Comparison of ENCODE assay signal across 12 cellular contexts in the genomic region with DNA sequence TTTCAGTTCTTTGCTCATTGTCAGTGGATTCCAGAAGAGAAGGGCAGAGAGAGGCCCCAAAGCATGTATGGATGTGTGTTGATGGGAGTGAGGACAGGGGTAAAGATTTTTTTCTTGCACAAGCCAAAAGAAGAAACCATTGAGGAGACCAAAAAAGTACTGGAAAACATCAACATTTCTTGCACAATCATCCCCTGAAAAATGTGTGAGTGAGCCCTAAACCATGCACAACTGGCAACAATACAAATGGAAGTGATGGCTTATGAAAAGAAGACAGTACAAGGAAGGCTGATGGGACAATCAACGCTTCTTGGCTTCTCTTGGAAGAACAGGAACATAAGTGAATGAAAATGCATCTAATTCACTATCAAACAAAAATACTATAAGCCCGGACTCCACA. TPM values are rescaled to one million over a fixed set of nuclear protein-coding genes. Genes with fewer than 3 reads are reported as not detected.
DNase-seq lines count a peak whose midpoint lies in the region; ATAC-seq, FAIRE-seq and TF ChIP-seq lines count a peak whose summit lies in the region.
"Had no signal": no experiment of that assay in that cellular context is flagged by ENCODE, and none has a peak within 500 bp of the region (broad histone marks: within the 10 kb centered on the region; RNA-seq: fewer than 3 reads in every experiment).

No MANE protein-coding gene starts in this region.

- no peak overlapping the region for H4K5ac ChIP-seq in H1 (ENCODE audit: insufficient read length, low read depth, low read length)

- CTCF ChIA-PET in SK-N-SH (lab: Yijun Ruan, JAX), result interaction anchor here (1.0 kb wide), 1 partner anchor 18 kb away, joined by 3 read pairs; no protein-coding TSS in a partner anchor
- CTCF ChIA-PET in H1 (lab: Charles Lee; ENCODE audit: partially characterized antibody), result interaction anchor here (1.1 to 2.3 kb wide), 4 partner anchors 11 to 177 kb away, joined by 3 to 8 read pairs (median 4); no protein-coding TSS in a partner anchor
- CTCF ChIA-PET in naive thymus-derived CD4-positive, alpha-beta T cell (lab: Charles Lee), result interaction anchor here (1.3 kb wide), 1 partner anchor 15 kb away, joined by 3 read pairs; no protein-coding TSS in a partner anchor

- TF ChIP-seq RAD21 in SK-N-SH (IDR thresholded peaks at IDR 0.05; ENCODE audit: low read length) (no peak), H1 (IDR thresholded peaks at IDR 0.05 in 1 of 2, conservative IDR thresholded peaks at IDR 0.05 in 1 of 2; ENCODE audit: low read depth in 2 of 2, low read length in 2 of 2) (no peak)

- H3K36me3 ChIP-seq in SK-N-SH (replicated peaks in 1 of 2; ENCODE audit: control insufficient read depth in 1 of 2, insufficient read depth in 2 of 2, low read length in 1 of 2) (no peaks in the 10 kb centered on the region), H1 (ENCODE audit: control insufficient read depth in 2 of 4, insufficient read depth in 4 of 4, low read length in 3 of 4) (no peaks in the 10 kb centered on the region), urinary bladder (ENCODE audit: insufficient read depth) (no peaks in the 10 kb centered on the region)
- H3K36me3 ChIP-seq in naive thymus-derived CD4-positive, alpha-beta T cell (ENCODE audit: control insufficient read depth in 2 of 3, insufficient read depth in 3 of 3, low read length in 3 of 3), result no peaks in the 10 kb centered on the region

- intact Hi-C loops in naive thymus-derived CD4-positive, alpha-beta T cell (cut with micrococcal nuclease), result no loop called here

- no peak overlapping the region for H4K91ac ChIP-seq in H1 (replicated peaks; ENCODE audit: insufficient read length, low read length)

- 67% methylated on average over 2 of the region's 2 CpGs for WGBS in SK-N-SH (ENCODE audit: low lambda C conversion rate)
- WGBS in H1 (ENCODE audit: extremely low coverage in 1 of 2, insufficient coverage in 1 of 2, insufficient read length in 1 of 2, insufficient replicate concordance in 2 of 2, low coverage in 1 of 2, low lambda C conversion rate in 2 of 2, missing lambda C conversion rate in 1 of 2), 2 experiments, result 90% methylated on average over 2 of the region's 2 CpGs; no CpG with 5 or more reads in 1 of the 2 experiments
- 47% methylated on average over 2 of the region's 2 CpGs for WGBS in urinary bladder

- H4K8ac ChIP-seq in H1 (ENCODE audit: extremely low read depth, insufficient read depth, low read length), result no peak overlapping the region

- peak overlapping the region; percentile 68 for H3K9ac ChIP-seq in SK-N-SH
- no peak overlapping the region for H3K9ac ChIP-seq in H1 (replicated peaks in 1 of 4; ENCODE audit: extremely low read depth in 1 of 4, low read depth in 3 of 4, low read length in 3 of 4)

- H3K18ac ChIP-seq in H1 (ENCODE audit: extremely low read depth, low read length), result 0 out of 2 replicates have a peak overlapping the region, but pooled peaks have one; percentile 10

- no peak overlapping the region for H3K14ac ChIP-seq in H1 (ENCODE audit: insufficient read length)

- no peak overlapping the region for H3K23ac ChIP-seq in H1 (ENCODE audit: insufficient read length)

- peak overlapping the region; percentile 32; the same call in 1 of the 2 replicates for H2BK5ac ChIP-seq in H1 (ENCODE audit: low read depth, low read length)

- no peak for DNase-seq in SK-N-SH
- DNase-seq in H1 (ENCODE audit: low read depth in 1 of 2, low spot score in 2 of 2), result no peak
- DNase-seq in naive thymus-derived CD4-positive, alpha-beta T cell, result no peak
- DNase-seq in endothelial cell (ENCODE audit: low spot score), result no peak
- no peak for DNase-seq in GM10266 (ENCODE audit: extremely low spot score)
- no peak for DNase-seq in naive thymus-derived CD8-positive, alpha-beta T cell
- DNase-seq: 8988T; activated CD4-positive, alpha-beta T cell treated with anti-CD3 and anti-CD28 coated beads, Interleukin-2, amount 50 U/mL, for 4 hours; NCI-H187 had no signal

- TF ChIP-seq EP300 in SK-N-SH (IDR thresholded peaks at IDR 0.05; ENCODE audit: borderline replicate concordance in 1 of 2, low read depth in 1 of 2, low read length in 1 of 2), result no peak
- TF ChIP-seq EP300 in H1 (IDR thresholded peaks at IDR 0.05; ENCODE audit: borderline replicate concordance in 1 of 2, low read depth in 2 of 2, low read length in 2 of 2), result no peak

- peak overlapping the region; percentile 94 for H2BK12ac ChIP-seq in H1 (ENCODE audit: low read depth, low read length)

- no peak overlapping the region for H3K4me3 Mint-ChIP-seq in naive thymus-derived CD4-positive, alpha-beta T cell
- H3K4me3 Mint-ChIP-seq in endothelial cell (ENCODE audit: unreplicated experiment), result no peak overlapping the region
- H3K4me3 Mint-ChIP-seq in naive thymus-derived CD8-positive, alpha-beta T cell, result no peak overlapping the region
- H3K4me3 Mint-ChIP-seq: stimulated activated naive CD8-positive, alpha-beta T cell treated with anti-CD3 and anti-CD28 coated beads, Interleukin-15, Interleukin-2, amounts not matched to agents 100 ng/mL and 50 ng/mL, for 24 hours had no signal

- H3K9me3 ChIP-seq in SK-N-SH (no peaks in the 10 kb centered on the region), H1 (ENCODE audit: insufficient read depth in 2 of 2, low read depth in 1 of 2, low read length in 1 of 2) (no peaks in the 10 kb centered on the region)
- no peaks in the 10 kb centered on the region for H3K9me3 ChIP-seq in naive thymus-derived CD4-positive, alpha-beta T cell (ENCODE audit: control insufficient read depth in 2 of 3, low read length in 3 of 3)

- H3K4ac ChIP-seq in H1 (replicated peaks; ENCODE audit: insufficient read length, low read depth, low read length), result no peak overlapping the region

- ATAC-seq in SK-N-SH treated with all-trans-retinoic acid at 6 μM for 48 hours, result no peak
- ATAC-seq in naive thymus-derived CD4-positive, alpha-beta T cell, result no peak
- ATAC-seq in naive thymus-derived CD8-positive, alpha-beta T cell, result no peak

- POLR2A ChIA-PET in SK-N-SH (lab: Yijun Ruan, JAX) (no interaction called here), H1 (lab: Charles Lee; ENCODE audit: partially characterized antibody) (interaction anchor here (1.1 to 2.2 kb wide), 4 partner anchors 12 to 18 kb away, joined by 3 to 8 read pairs (median 6); no protein-coding TSS in a partner anchor)
- POLR2A ChIA-PET in naive thymus-derived CD4-positive, alpha-beta T cell (lab: Charles Lee), result interaction anchor here (0.7 to 1.1 kb wide), 3 partner anchors 9 to 128 kb away, joined by 3 read pairs; no protein-coding TSS in a partner anchor
- POLR2A ChIA-PET in naive thymus-derived CD8-positive, alpha-beta T cell (lab: Charles Lee), result interaction anchor here (1.3 kb wide), 1 partner anchor 10 kb away, joined by 3 read pairs; no protein-coding TSS in a partner anchor

- no peak for TF ChIP-seq POLR2A in H1 (IDR thresholded peaks at IDR 0.05; ENCODE audit: control extremely low read depth in 1 of 2, low read depth in 2 of 2, low read length in 2 of 2)

- peaks cover 5% of the 10 kb centered on the region; the same call in 1 of the 2 replicates for H3K23me2 ChIP-seq in H1 (ENCODE audit: low read depth, low read length)

- H3K79me2 ChIP-seq in SK-N-SH (ENCODE audit: insufficient read depth) (peaks cover 23% of the 10 kb centered on the region), H1 (ENCODE audit: control insufficient read depth in 1 of 2, insufficient read depth in 2 of 2, low read length in 2 of 2) (no peaks in the 10 kb centered on the region)

- H3K4me1 Mint-ChIP-seq in naive thymus-derived CD4-positive, alpha-beta T cell, result peaks cover 11 to 35% (median 27%) of the 10 kb centered on the region in 7 donors
- H3K4me1 Mint-ChIP-seq in endothelial cell (ENCODE audit: unreplicated experiment), result peaks cover 22% of the 10 kb centered on the region
- peaks cover 15 to 40% (median 21%) of the 10 kb centered on the region in 4 donors for H3K4me1 Mint-ChIP-seq in naive thymus-derived CD8-positive, alpha-beta T cell

- H3K27ac ChIP-seq in SK-N-SH (ENCODE audit: low read depth in 2 of 2, low read length in 1 of 2) (peak overlapping the region; percentile 74 to 95; a peak in 3 of 4 replicates), H1 (ENCODE audit: low read depth, low read length) (no peak overlapping the region), urinary bladder (ENCODE audit: low read depth) (peak overlapping the region; percentile 87)
- H3K27ac ChIP-seq in naive thymus-derived CD4-positive, alpha-beta T cell (ENCODE audit: low read depth, low read length), result no peak overlapping the region

- H3F3A ChIP-seq in SK-N-SH (replicated peaks; ENCODE audit: insufficient read depth), result peaks cover 52% of the 10 kb centered on the region

- H3K4me2 ChIP-seq in SK-N-SH, result peak overlapping the region; percentile 69
- no peak overlapping the region for H3K4me2 ChIP-seq in H1 (ENCODE audit: insufficient read depth in 1 of 2, low read depth in 2 of 2, low read length in 2 of 2)

- peaks cover 0 to 27% (median 0%) of the 10 kb centered on the region in 5 donors for H3K27me3 Mint-ChIP-seq in naive thymus-derived CD4-positive, alpha-beta T cell
- H3K27me3 Mint-ChIP-seq in endothelial cell (ENCODE audit: unreplicated experiment), result peaks cover 4% of the 10 kb centered on the region
- H3K27me3 Mint-ChIP-seq in naive thymus-derived CD8-positive, alpha-beta T cell, result no peaks in the 10 kb centered on the region
- H3K27me3 Mint-ChIP-seq: stimulated activated naive CD8-positive, alpha-beta T cell treated with anti-CD3 and anti-CD28 coated beads, Interleukin-15, Interleukin-2, amounts not matched to agents 100 ng/mL and 50 ng/mL, for 24 hours had no signal

- peak overlapping the region; percentile 79; the same call in 1 of the 2 replicates for H2AFZ ChIP-seq in SK-N-SH (ENCODE audit: low read depth)
- H2AFZ ChIP-seq in H1 (ENCODE audit: low read length), result no peak overlapping the region

- H2BK20ac ChIP-seq in H1 (ENCODE audit: low read length), result peak overlapping the region; percentile 98

- H2BK15ac ChIP-seq in H1 (ENCODE audit: low read length), result no peak overlapping the region

- FAIRE-seq in H1 (lab: Jason Lieb, UNC), result no peak

- H3K79me1 ChIP-seq in H1 (ENCODE audit: low read depth, low read length), result no peaks in the 10 kb centered on the region

- peak overlapping the region in 6 of 9 donors; percentile 67 to 98 (median 82) for H3K27ac Mint-ChIP-seq in naive thymus-derived CD4-positive, alpha-beta T cell
- H3K27ac Mint-ChIP-seq in endothelial cell (ENCODE audit: unreplicated experiment), result no peak overlapping the region
- peak overlapping the region in 5 of 10 donors; percentile 15 to 63 (median 36) for H3K27ac Mint-ChIP-seq in naive thymus-derived CD8-positive, alpha-beta T cell
- H3K27ac Mint-ChIP-seq: stimulated activated naive CD8-positive, alpha-beta T cell treated with anti-CD3 and anti-CD28 coated beads, Interleukin-15, Interleukin-2, amounts not matched to agents 100 ng/mL and 50 ng/mL, for 24 hours had no signal

- H2BK120ac ChIP-seq in H1 (replicated peaks; ENCODE audit: low read depth, low read length), result no peak overlapping the region

- no peaks in the 10 kb centered on the region for H3K36me3 Mint-ChIP-seq in naive thymus-derived CD4-positive, alpha-beta T cell
- H3K36me3 Mint-ChIP-seq in endothelial cell (ENCODE audit: low read depth, unreplicated experiment), result no peaks in the 10 kb centered on the region
- no peaks in the 10 kb centered on the region for H3K36me3 Mint-ChIP-seq in naive thymus-derived CD8-positive, alpha-beta T cell

- H3K4me3 ChIP-seq in SK-N-SH (ENCODE audit: low read depth in 2 of 2, low read length in 1 of 2) (no peak overlapping the region), H1 (ENCODE audit: extremely low read depth in 1 of 4, insufficient read depth in 2 of 4, low read depth in 3 of 4, low read length in 4 of 4) (no peak overlapping the region), urinary bladder (ENCODE audit: low read depth, low read length) (no peak overlapping the region)
- no peak overlapping the region for H3K4me3 ChIP-seq in naive thymus-derived CD4-positive, alpha-beta T cell (ENCODE audit: low read length)

- H3K4me1 ChIP-seq in SK-N-SH (ENCODE audit: control insufficient read depth in 1 of 2, insufficient read depth in 2 of 2, low read depth in 1 of 2, low read length in 1 of 2) (peaks cover 7 to 39% of the 10 kb centered on the region in 2 experiments; a peak in 3 of 4 replicates), H1 (replicated peaks in 1 of 4; ENCODE audit: control insufficient read depth in 3 of 4, insufficient read depth in 4 of 4, low read length in 3 of 4) (peaks cover 10 to 22% (median 20%) of the 10 kb centered on the region in 4 experiments), urinary bladder (ENCODE audit: insufficient read depth) (no peaks in the 10 kb centered on the region)
- peaks cover 10 to 22% of the 10 kb centered on the region in 2 donors for H3K4me1 ChIP-seq in naive thymus-derived CD4-positive, alpha-beta T cell (ENCODE audit: control insufficient read depth in 2 of 2, insufficient read depth in 2 of 2, low read length in 2 of 2)

- H3K27me3 ChIP-seq in SK-N-SH (ENCODE audit: insufficient read depth) (no peaks in the 10 kb centered on the region), H1 (replicated peaks in 1 of 4; ENCODE audit: control insufficient read depth in 3 of 4, extremely low read depth in 1 of 4, insufficient read depth in 3 of 4, low read length in 3 of 4) (peaks cover 0 to 7% (median 2%) of the 10 kb centered on the region in 4 experiments; a peak in 1 of 7 replicates)
- no peaks in the 10 kb centered on the region for H3K27me3 ChIP-seq in naive thymus-derived CD4-positive, alpha-beta T cell (ENCODE audit: control insufficient read depth in 2 of 2, insufficient read depth in 2 of 2, low read length in 2 of 2)

- H3K56ac ChIP-seq in H1 (replicated peaks; ENCODE audit: insufficient read length, low read depth, low read length), result no peak overlapping the region

- H4K20me1 ChIP-seq in SK-N-SH (ENCODE audit: insufficient read depth), result no peaks in the 10 kb centered on the region; the same call in 1 of the 2 replicates
- H4K20me1 ChIP-seq in H1 (replicated peaks in 1 of 2; ENCODE audit: control insufficient read depth in 1 of 2, insufficient read depth in 2 of 2, low read length in 2 of 2), result no peaks in the 10 kb centered on the region

- H3K9me2 ChIP-seq in SK-N-SH, result no peaks in the 10 kb centered on the region

- H2AK5ac ChIP-seq in H1 (ENCODE audit: low read depth, low read length), result no peak overlapping the region

- H3K9me3 Mint-ChIP-seq in naive thymus-derived CD4-positive, alpha-beta T cell, result no peaks in the 10 kb centered on the region
- no peaks in the 10 kb centered on the region for H3K9me3 Mint-ChIP-seq in endothelial cell (ENCODE audit: unreplicated experiment)
- H3K9me3 Mint-ChIP-seq in naive thymus-derived CD8-positive, alpha-beta T cell, result no peaks in the 10 kb centered on the region
- H3K9me3 Mint-ChIP-seq: stimulated activated naive CD8-positive, alpha-beta T cell treated with anti-CD3 and anti-CD28 coated beads, Interleukin-15, Interleukin-2, amounts not matched to agents 100 ng/mL and 50 ng/mL, for 24 hours had no signal

- TF ChIP-seq CTCF in SK-N-SH (IDR thresholded peaks at IDR 0.05) (no peak), H1 (IDR thresholded peaks at IDR 0.05; ENCODE audit: control extremely low read depth in 1 of 3, insufficient read depth in 1 of 3, low read depth in 1 of 3, low read length in 3 of 3) (no peak), endothelial cell (IDR thresholded peaks at IDR 0.05; ENCODE audit: unreplicated experiment) (no peak), GM10266 (IDR thresholded peaks at IDR 0.05; ENCODE audit: control insufficient read depth, insufficient read depth, low read depth, missing control alignments) (no peak)

RNA-seq across cellular contexts. Expression of a gene that starts 5.6 kb away (rescaled TPM):
- polyA plus RNA-seq in SK-N-SH (2012; rRNA removed) (19.1 and 20.0 TPM in 2 replicates), H1 (2011; rRNA removed) (6.5 and 6.6 TPM in 2 replicates), urinary bladder (31.5 TPM)
- 11.3 and 14.5 TPM in 2 replicates for polyA plus RNA-seq in SK-N-SH (2012; cell fraction: cytosol; rRNA removed)
- polyA plus RNA-seq in SK-N-SH (2012; cell fraction: nucleus; rRNA removed), result 15.2 and 26.8 TPM in 2 replicates
- total RNA-seq in H1 (2021; fragmentation: NEBNext Ultra II Directional; extraction: Animal tissue kit (Norgen Biotek cat#: 25700)), result 13.8 and 15.5 TPM in 2 replicates
- 6.1 TPM for polyA plus RNA-seq in H1 (2011; cell fraction: cytosol; rRNA removed)
- 9.4 TPM for polyA plus RNA-seq in H1 (2011; cell fraction: nucleus; rRNA removed)
- 3.7 to 4.5 TPM (median 4.3 TPM) in 4 replicates for polyA plus RNA-seq in H1 (2012, experiment 1 of 2)
- 4.8 TPM for polyA plus RNA-seq in H1 (2012, experiment 2 of 2)
- polyA plus RNA-seq in H1 (2013, experiment 1 of 2), result 12.4 TPM
- 12.0 TPM for polyA plus RNA-seq in H1 (2013, experiment 2 of 2)
- polyA minus RNA-seq in H1 (2011; rRNA and poly(A)+ RNA removed), result 10.3 and 13.5 TPM in 2 replicates
- 9.7 TPM for polyA minus RNA-seq in H1 (2011; cell fraction: cytosol; rRNA and poly(A)+ RNA removed)
- polyA minus RNA-seq in H1 (2011; cell fraction: nucleus; rRNA and poly(A)+ RNA removed), result 9.4 TPM
- total RNA-seq in naive thymus-derived CD4-positive, alpha-beta T cell, result 10 to 100 TPM; 21.2 to 79.4 (median 30.1) TPM
- polyA plus RNA-seq in naive thymus-derived CD4-positive, alpha-beta T cell, result 1 to 10 TPM; 5.3 to 6.5 TPM
- total RNA-seq in urinary bladder (25.6 TPM), endothelial cell (ENCODE audit: unreplicated experiment) (30.1 TPM)
- 10 to 100 TPM; 30.9 to 32.5 TPM for total RNA-seq in naive thymus-derived CD8-positive, alpha-beta T cell
- 1 to 10 TPM; 2.3 to 4.9 (median 4.8) TPM for polyA plus RNA-seq in naive thymus-derived CD8-positive, alpha-beta T cell

Comparison
In these comparisons a context has a peak if more than half of its experiments do, and no peak if none do; other contexts are left out.
1. H3K27ac ChIP-seq: peak in SK-N-SH (2 of 2) and urinary bladder (single experiment); none in H1 (single experiment) and naive thymus-derived CD4-positive, alpha-beta T cell (single experiment).